10 cellular contexts compared by ENCODE assay signal in the genomic region with DNA sequence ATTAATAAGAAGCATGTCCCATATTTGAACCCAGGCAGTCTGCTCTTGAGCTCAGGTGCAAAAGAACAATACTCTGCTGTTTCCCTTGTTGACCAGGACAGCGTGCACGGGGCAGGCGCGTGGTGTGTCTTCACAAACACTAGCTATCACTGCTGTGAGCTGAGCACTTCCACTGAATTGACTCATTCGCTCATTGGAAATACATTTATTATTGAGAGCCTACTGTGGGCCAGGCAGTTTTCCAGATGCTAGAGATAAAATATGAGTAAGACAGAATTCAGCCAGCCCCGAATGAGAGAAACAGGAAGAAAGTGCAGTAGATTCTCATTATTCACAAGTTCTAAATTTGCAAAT. TPM values are rescaled to one million over a fixed set of nuclear protein-coding genes. Genes with fewer than 3 reads are reported as not detected.
DNase-seq lines count a peak whose midpoint lies in the region; TF ChIP-seq lines count a peak whose summit lies in the region.
"Had no signal": no experiment of that assay in that cellular context is flagged by ENCODE, and none has a peak within 500 bp of the region (broad histone marks: within the 10 kb centered on the region; RNA-seq: fewer than 3 reads in every experiment).

No MANE protein-coding gene starts in this region.

- no peaks in the 10 kb centered on the region for H3K9me3 ChIP-seq in HAP-1

- H3K9me3 Mint-ChIP-seq in osteocyte (ENCODE audit: unreplicated experiment) = no peaks in the 10 kb centered on the region
- H3K9me3 Mint-ChIP-seq in CD14-positive monocyte = no peaks in the 10 kb centered on the region
- H3K9me3 Mint-ChIP-seq: activated T-cell treated with anti-CD3 and anti-CD28 coated beads, Interleukin-2, amount 50 U/mL, for 4 hours had no signal

- no peaks in the 10 kb centered on the region for H3K27me3 ChIP-seq in HAP-1 (ENCODE audit: low read depth)

- H3K4me3 ChIP-seq in HAP-1 = no peak overlapping the region

- H3K27me3 Mint-ChIP-seq in osteocyte (ENCODE audit: unreplicated experiment) (no peaks in the 10 kb centered on the region), CD14-positive monocyte (ENCODE audit: low read depth in 3 of 3) (peaks cover 0 to 6% (median 3%) of the 10 kb centered on the region in 3 donors)

- H3K36me3 Mint-ChIP-seq in osteocyte (ENCODE audit: unreplicated experiment) (no peaks in the 10 kb centered on the region), CD14-positive monocyte (peaks cover 3 to 6% of the 10 kb centered on the region in 2 donors)

- peak overlapping the region; percentile 74 for H3K27ac Mint-ChIP-seq in osteocyte (ENCODE audit: unreplicated experiment)
- H3K27ac Mint-ChIP-seq in CD14-positive monocyte = no peak overlapping the region

- DNase-seq in EL (peak; percentile 65), epithelial cell of prostate (ENCODE audit: low read depth, low spot score) (no peak), osteocyte (ENCODE audit: extremely low spot score, unreplicated experiment) (no peak), CD14-positive monocyte (ENCODE audit: low spot score) (no peak), DMS 273 treated with DMSO at 0.1 percent for 48 hours (lab: John Stamatoyannopoulos, UW) (no peak), HAP-1 (ENCODE audit: low spot score in 2 of 2) (no peak), COR-L47 (lab: John Stamatoyannopoulos, UW) (no peak)
- DNase-seq: activated T-cell treated with anti-CD3 and anti-CD28 coated beads, Interleukin-2, amount 50 U/mL, for 4 hours; stimulated activated CD4-positive, alpha-beta T cell treated with anti-CD3 and anti-CD28 coated beads, Interleukin-4, amount 100 ng/mL, for 4 hours had no signal

- in situ Hi-C loops in HAP-1 (cut with MboI; ENCODE audit: low sequenced_read_pairs) = loop anchor here (25.0 kb wide), 1 partner anchor 156 kb away; no protein-coding TSS in a partner anchor

- no peak for TF ChIP-seq CTCF in osteocyte (IDR thresholded peaks at IDR 0.05)
- TF ChIP-seq CTCF in CD14-positive monocyte (IDR thresholded peaks at IDR 0.05) = no peak

- peak overlapping the region; percentile 96 for H3K27ac ChIP-seq in epithelial cell of prostate

- no peaks in the 10 kb centered on the region for H3K36me3 ChIP-seq in HAP-1 (replicated peaks)

- H3K4me3 Mint-ChIP-seq in osteocyte (ENCODE audit: unreplicated experiment) (peak overlapping the region; percentile 82), CD14-positive monocyte (no peak overlapping the region)

- H3K4me1 Mint-ChIP-seq in osteocyte (ENCODE audit: unreplicated experiment) (peaks cover 59% of the 10 kb centered on the region), CD14-positive monocyte (peaks cover 48% of the 10 kb centered on the region)

- peaks cover 13% of the 10 kb centered on the region for H3K4me1 ChIP-seq in HAP-1

- intact Hi-C loops in CD14-positive monocyte (cut with micrococcal nuclease) = loop anchor here in 1 of 2 donors (5.0 kb wide), 3 partner anchors 36 to 166 kb away; no protein-coding TSS in a partner anchor

TF ChIP-seq in PFSK-1, 5 proteins besides CTCF, POLR2A, EP300 and RAD21:
- TF ChIP-seq TAF1 (IDR thresholded peaks at IDR 0.05; ENCODE audit: borderline replicate concordance, insufficient read depth, low read length) = no peak
- TF ChIP-seq SIN3A (IDR thresholded peaks at IDR 0.05; ENCODE audit: borderline replicate concordance, insufficient read depth, low read length) = 0 out of 2 replicates have a peak, but pooled peaks have one; percentile 10

RNA-seq across cellular contexts. Expression of a gene that starts 1.7 kb away (rescaled TPM):
- 5.8 TPM for polyA plus RNA-seq in PFSK-1 (2012; ENCODE audit: insufficient read length, low read depth)
- total RNA-seq in osteocyte = 98.9 and 99.0 TPM in 2 replicates
- 10 to 100 TPM; 22.5 to 26.1 TPM for polyA plus RNA-seq in CD14-positive monocyte

RNA-seq across cellular contexts. Expression of a gene that starts 3.8 kb away (rescaled TPM):
- not detected for polyA plus RNA-seq in PFSK-1 (2012; ENCODE audit: insufficient read length, low read depth)
- 3.4 and 4.8 TPM in 2 replicates for total RNA-seq in osteocyte
- not detected for polyA plus RNA-seq in CD14-positive monocyte
- total RNA-seq: activated T-cell treated with anti-CD3 and anti-CD28 coated beads, Interleukin-2, amount 50 U/mL, for 4 hours had no signal
